In the genomic region with DNA sequence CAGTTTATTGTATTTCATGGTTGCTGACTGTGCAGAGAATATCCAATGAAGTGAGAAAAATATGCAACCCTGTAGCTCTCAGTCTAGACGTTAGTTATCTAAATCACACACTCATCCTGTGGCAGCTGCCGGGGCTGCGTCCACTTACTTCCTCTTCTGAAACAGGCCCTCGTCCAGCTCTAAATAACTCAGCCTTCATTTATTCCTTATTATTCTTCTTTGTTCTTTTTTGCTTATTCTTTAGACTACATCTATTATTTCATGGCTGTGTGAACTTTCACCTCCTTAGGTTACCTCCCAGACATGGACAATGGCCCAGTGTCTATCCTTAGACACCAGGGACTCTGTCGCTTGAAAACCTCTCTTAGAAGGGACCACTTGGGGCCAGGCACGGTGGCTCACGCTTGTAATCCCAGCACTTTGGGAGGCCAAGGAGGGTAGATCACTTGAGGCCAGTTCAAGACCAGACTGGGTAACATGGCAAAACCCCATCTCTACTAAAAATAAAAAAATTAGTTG, we compare ENCODE assay signal across 23 cellular contexts. TPM values are rescaled to one million over a fixed set of nuclear protein-coding genes. Genes with fewer than 3 reads are reported as not detected.
DNase-seq lines count a peak whose midpoint lies in the region; TF ChIP-seq lines count a peak whose summit lies in the region.
"Had no signal": no experiment of that assay in that cellular context is flagged by ENCODE, and none has a peak within 500 bp of the region (broad histone marks: within the 10 kb centered on the region; RNA-seq: fewer than 3 reads in every experiment).

No MANE protein-coding gene starts in this region.

- H3K4me1 ChIP-seq in Karpas-422 (ENCODE audit: low read length), result peaks cover 9% of the 10 kb centered on the region

- no peak overlapping the region for H3K9ac ChIP-seq in Karpas-422 (ENCODE audit: low read length)
- H3K9ac ChIP-seq: SK-N-SH had no signal

- no peak overlapping the region for H3K4me2 ChIP-seq in Karpas-422 (ENCODE audit: low read depth, low read length, poor library complexity, severe bottlenecking)
- H3K4me2 ChIP-seq: SK-N-SH, smooth muscle cell had no signal

- H3K36me3 Mint-ChIP-seq in chondrocyte (ENCODE audit: low read depth) (no peaks in the 10 kb centered on the region), nephron (ENCODE audit: low read depth) (no peaks in the 10 kb centered on the region)
- H3K36me3 Mint-ChIP-seq: brain had no signal

- no peaks in the 10 kb centered on the region for H3K27me3 ChIP-seq in Karpas-422 (ENCODE audit: low read length)
- H3K27me3 ChIP-seq: gastroesophageal sphincter, Peyer's patch had no signal

- no peaks in the 10 kb centered on the region for H3K36me3 ChIP-seq in Karpas-422 (ENCODE audit: insufficient read depth, low read length)
- H3K36me3 ChIP-seq: gastroesophageal sphincter, Peyer's patch had no signal

- H3K79me2 ChIP-seq in Karpas-422 (ENCODE audit: low read length), result peaks cover 12% of the 10 kb centered on the region

- H3K4me1 Mint-ChIP-seq in chondrocyte (ENCODE audit: low read depth) (peaks cover 10% of the 10 kb centered on the region), nephron (peaks cover 18% of the 10 kb centered on the region)

- no peak overlapping the region for H2AFZ ChIP-seq in Karpas-422 (ENCODE audit: low read length)

- peaks cover 11% of the 10 kb centered on the region for H4K20me1 ChIP-seq in Karpas-422 (ENCODE audit: insufficient read depth, low read depth, low read length)

- TF ChIP-seq CTCF in chondrocyte (IDR thresholded peaks at IDR 0.05) (no peak), nephron (IDR thresholded peaks at IDR 0.05; ENCODE audit: unreplicated experiment in 3 of 3) (no peak), foreskin fibroblast (IDR thresholded peaks at IDR 0.05; ENCODE audit: low read depth, low read length) (no peak)

- H3K9me3 Mint-ChIP-seq in chondrocyte (ENCODE audit: low read depth) (peaks cover 6% of the 10 kb centered on the region), nephron (peaks cover 8% of the 10 kb centered on the region)

- H3K4me3 ChIP-seq in Karpas-422 (ENCODE audit: low read length) (no peak overlapping the region), foreskin fibroblast (ENCODE audit: low read depth in 1 of 2, low read length in 2 of 2) (no peak overlapping the region)
- H3K4me3 ChIP-seq: gastroesophageal sphincter, Peyer's patch, smooth muscle cell had no signal

- no peak overlapping the region for H3K27ac ChIP-seq in Karpas-422 (ENCODE audit: low read length)
- H3K27ac ChIP-seq: epithelial cell of prostate, gastroesophageal sphincter, Peyer's patch had no signal

- H3K27ac Mint-ChIP-seq in chondrocyte (ENCODE audit: unreplicated experiment) (peak overlapping the region; percentile 49), nephron (peak overlapping the region; percentile 10 to 75 (median 62))
- H3K27ac Mint-ChIP-seq: activated CD8-positive, alpha-beta T cell treated with anti-CD3 and anti-CD28 coated beads for 36 hours; activated naive CD8-positive, alpha-beta T cell treated with anti-CD3 and anti-CD28 coated beads for 36 hours; activated T-cell treated with anti-CD3 and anti-CD28 coated beads, Interleukin-2, amount 50 U/mL, for 24 hours; B cell; brain had no signal

- H3K27me3 Mint-ChIP-seq in chondrocyte (ENCODE audit: low read depth) (no peaks in the 10 kb centered on the region), nephron (ENCODE audit: low read depth) (no peaks in the 10 kb centered on the region)
- H3K27me3 Mint-ChIP-seq: activated CD8-positive, alpha-beta T cell treated with anti-CD3 and anti-CD28 coated beads for 36 hours; activated naive CD8-positive, alpha-beta T cell treated with anti-CD3 and anti-CD28 coated beads for 36 hours; activated T-cell treated with anti-CD3 and anti-CD28 coated beads, Interleukin-2, amount 50 U/mL, for 24 hours; B cell; naive B cell had no signal

- DNase-seq in GDM1 (lab: John Stamatoyannopoulos, UW), result peak; percentile 46
- peak; percentile 65 for DNase-seq in NOMO-1 treated with DMSO at 0.1 percent for 48 hours (lab: John Stamatoyannopoulos, UW; ENCODE audit: unreplicated experiment)
- no peak for DNase-seq in chondrocyte (ENCODE audit: low spot score)
- no peak for DNase-seq in COLO668 (lab: John Stamatoyannopoulos, UW; ENCODE audit: unreplicated experiment)
- no peak for DNase-seq in Karpas-422
- no peak for DNase-seq in foreskin fibroblast
- DNase-seq: activated CD8-positive, alpha-beta T cell treated with anti-CD3 and anti-CD28 coated beads for 36 hours; activated naive CD8-positive, alpha-beta T cell treated with anti-CD3 and anti-CD28 coated beads for 36 hours; activated T-cell treated with anti-CD3 and anti-CD28 coated beads, Interleukin-2, amount 50 U/mL, for 24 hours; cortex of kidney; naive B cell; NCI-H1417 treated with DMSO at 0.1 percent for 48 hours; NCI-H2171; NCI-H748 treated with DMSO at 0.1 percent for 48 hours; Peyer's patch; SK-N-SH had no signal

- H3K4me3 Mint-ChIP-seq in chondrocyte (ENCODE audit: unreplicated experiment) (no peak overlapping the region), nephron (peak overlapping the region; percentile 9 to 59 (median 38))
- H3K4me3 Mint-ChIP-seq: activated CD8-positive, alpha-beta T cell treated with anti-CD3 and anti-CD28 coated beads for 36 hours; activated naive CD8-positive, alpha-beta T cell treated with anti-CD3 and anti-CD28 coated beads for 36 hours; activated T-cell treated with anti-CD3 and anti-CD28 coated beads, Interleukin-2, amount 50 U/mL, for 24 hours; B cell had no signal

- no peaks in the 10 kb centered on the region for H3K9me3 ChIP-seq in Karpas-422 (ENCODE audit: low read length)
- H3K9me3 ChIP-seq: Peyer's patch, SK-N-SH had no signal

- H3K9me2 ChIP-seq in Karpas-422 (replicated peaks; ENCODE audit: insufficient read depth, low read length), result no peaks in the 10 kb centered on the region
- H3K9me2 ChIP-seq: SK-N-SH had no signal

RNA-seq across cellular contexts. Expression of a gene that starts 3.4 kb away (rescaled TPM):
- 41.3 to 44.3 TPM (median 43.7 TPM) in 3 replicates for total RNA-seq in chondrocyte
- total RNA-seq in Karpas-422 (2014; rRNA removed; shearing (Covaris generic); ENCODE audit: low replicate concordance), result 38.4 and 40.7 TPM in 2 replicates

RNA-seq across cellular contexts. Expression of a gene that starts 18.8 kb away (rescaled TPM):
- total RNA-seq in chondrocyte, result 0.48 to 2.0 TPM (median 1.9 TPM) in 3 replicates
- 1.1 and 1.6 TPM in 2 replicates for total RNA-seq in Karpas-422 (2014; rRNA removed; shearing (Covaris generic); ENCODE audit: low replicate concordance)
- total RNA-seq: LHCN-M2 had no signal

RNA-seq across cellular contexts. Expression of a gene that starts 47.5 kb away (rescaled TPM):
- total RNA-seq in chondrocyte, result not detected in 3 replicates
- not detected in 2 replicates for total RNA-seq in Karpas-422 (2014; rRNA removed; shearing (Covaris generic); ENCODE audit: low replicate concordance)
- total RNA-seq: activated CD8-positive, alpha-beta T cell treated with anti-CD3 and anti-CD28 coated beads for 36 hours; LHCN-M2; Peyer's patch; smooth muscle cell had no signal

Comparison
In these comparisons a context has a peak if more than half of its experiments do, and no peak if none do; other contexts are left out.
1. DNase-seq: peak in GDM1 (single experiment) and NOMO-1 treated with DMSO at 0.1 percent for 48 hours (single experiment); none in chondrocyte (single experiment), COLO668 (single experiment), Karpas-422 (single experiment) and foreskin fibroblast (0 of 2).